19 cellular contexts compared by ENCODE assay signal in genomic region chr4:139137745-139138144, GRCh38.
"Had no signal": no experiment of that assay in that cellular context is flagged by ENCODE, and none has a peak within 500 bp of the region (broad histone marks: within the 10 kb centered on the region; RNA-seq: fewer than 3 reads in every experiment).

No MANE protein-coding gene starts in this region.

- DNase-seq: activated B cell treated with CpG ODN at 0.5 μM for 24 hours; activated CD4-positive, alpha-beta memory T cell treated with anti-CD3 and anti-CD28 coated beads, Interleukin-2, amount 10 ng/mL, durations not matched to agents 7 days and 5 days; activated CD4-positive, alpha-beta T cell treated with anti-CD3 and anti-CD28 coated beads for 4 hours; activated CD8-positive, alpha-beta memory T cell treated with anti-CD3 and anti-CD28 coated beads, Interleukin-2, amount 10 ng/mL, durations not matched to agents 7 days and 5 days; activated naive CD4-positive, alpha-beta T cell; activated naive CD8-positive, alpha-beta T cell treated with anti-CD3 and anti-CD28 coated beads for 36 hours; amniotic stem cell; caudate nucleus; foreskin keratinocyte; glutamatergic neuron; hypothalamus; kidney; stimulated activated CD4-positive, alpha-beta T cell treated with anti-CD3 and anti-CD28 coated beads, Interleukin-4, amount 100 ng/mL, for 1 hour; stimulated activated naive CD8-positive, alpha-beta T cell treated with anti-CD3 and anti-CD28 coated beads, Interleukin-15, amount 100 ng/mL, for 72 hours; transverse colon had no signal

- ATAC-seq: activated CD8-positive, alpha-beta memory T cell treated with anti-CD3 and anti-CD28 coated beads, Interleukin-2, amount 10 ng/mL, durations not matched to agents 7 days and 5 days; activated T-helper 17 cell treated with anti-CD3 and anti-CD28 coated beads, Interleukin-2, amount 50 U/mL, for 72 hours; foreskin keratinocyte; left lobe of liver; natural killer cell treated with Interleukin-12 subunit alpha and Interleukin-12 subunit beta and Interleukin-15 and Interleukin-18, amount 100 ng/mL, for 72 hours; sciatic nerve; stimulated activated naive CD8-positive, alpha-beta T cell treated with anti-CD3 and anti-CD28 coated beads, Interleukin-15, amount 100 ng/mL, for 72 hours had no signal
